Comparison of ENCODE assay signal across 6 cellular contexts in genomic region chr15:34193272-34193671, GRCh38. TPM values are rescaled to one million over a fixed set of nuclear protein-coding genes. Genes with fewer than 3 reads are reported as not detected.
DNase-seq lines count a peak whose midpoint lies in the region; ATAC-seq and TF ChIP-seq lines count a peak whose summit lies in the region.
"Not testable (repeated sequence)": the region's sequence is repeated elsewhere in the genome, so short reads cannot be mapped to it uniquely, and the experiment has no call there.

No MANE protein-coding gene starts in this region.

- WGBS in endodermal cell (ENCODE audit: insufficient coverage in 1 of 2, insufficient read length in 1 of 2), 2 experiments, result 72 to 76% methylated on average over 5 to 7 of the region's 7 CpGs

- not testable (repeated sequence) for H3K27me3 Mint-ChIP-seq in endodermal cell (ENCODE audit: insufficient read depth); neural progenitor cell (ENCODE audit: insufficient read depth, low read depth)

- DNase-seq in DND-41; HCT116 (ENCODE audit: low read depth, low spot score); OCI-LY7 (ENCODE audit: low spot score); brain microvascular endothelial cell; neural progenitor cell (ENCODE audit: low spot score): not testable (repeated sequence)
- DNase-seq in endodermal cell, result peak; percentile 68

- H3K9me3 ChIP-seq in DND-41 (ENCODE audit: insufficient read depth, low read length, severe bottlenecking); HCT116 (ENCODE audit: control insufficient read depth in 1 of 2, insufficient read depth in 1 of 2, low read depth in 1 of 2, low read length in 2 of 2); OCI-LY7 (ENCODE audit: low read length); endodermal cell (ENCODE audit: control insufficient read depth, low read length); neural progenitor cell (ENCODE audit: low read depth): not testable (repeated sequence)

- not testable (repeated sequence) for BruUV-seq in HCT116 (replicated peaks; lab: Mats Ljungman, UMichigan); OCI-LY7 (replicated peaks; lab: Mats Ljungman, UMichigan)

- not testable (repeated sequence) for TF ChIP-seq RAD21 in HCT116 (IDR thresholded peaks at IDR 0.05; ENCODE audit: low read depth)

- H3K79me2 ChIP-seq in DND-41 (ENCODE audit: insufficient read depth, low read length) (peaks cover 89% of the 10 kb centered on the region), HCT116 (ENCODE audit: insufficient read depth, low read length) (peaks cover 74% of the 10 kb centered on the region), OCI-LY7 (ENCODE audit: insufficient read depth, low read depth, low read length) (peaks cover 42% of the 10 kb centered on the region; the same call in 1 of the 2 replicates), neural progenitor cell (ENCODE audit: low read depth) (peaks cover 98% of the 10 kb centered on the region)

- not testable (repeated sequence) for H3K9me3 Mint-ChIP-seq in endodermal cell
- peaks cover 26% of the 10 kb centered on the region for H3K9me3 Mint-ChIP-seq in neural progenitor cell

- H3K36me3 Mint-ChIP-seq in endodermal cell (ENCODE audit: low read depth) (peaks cover 24% of the 10 kb centered on the region), neural progenitor cell (peaks cover 32% of the 10 kb centered on the region)

- in situ Hi-C loops in brain microvascular endothelial cell (cut with HindIII; ENCODE audit: low pct_ligation_motif_present, low sequenced_read_pairs), result not testable (repeated sequence)

- intact Hi-C loops in HCT116 (cut with micrococcal nuclease); OCI-LY7 (cut with micrococcal nuclease; ENCODE audit: unreplicated experiment): not testable (repeated sequence)

- not testable (repeated sequence) for ATAC-seq in DND-41 (ENCODE audit: insufficient read depth, low read depth)
- ATAC-seq in HCT116, result peak; percentile 57

- not testable (repeated sequence) for H3K27ac Mint-ChIP-seq in endodermal cell, neural progenitor cell

- not testable (repeated sequence) for H3K4me3 Mint-ChIP-seq in endodermal cell, neural progenitor cell

- not testable (repeated sequence) for H3K9me2 ChIP-seq in HCT116 (ENCODE audit: insufficient read depth); OCI-LY7 (ENCODE audit: insufficient read depth, low read length)

- H2AFZ ChIP-seq in DND-41 (ENCODE audit: low read depth, low read length); HCT116 (ENCODE audit: low read depth, low read length, poor library complexity, severe bottlenecking); OCI-LY7 (ENCODE audit: low read length); neural progenitor cell (replicated peaks): not testable (repeated sequence)

- TF ChIP-seq POLR2A in HCT116 (IDR thresholded peaks at IDR 0.05; ENCODE audit: borderline replicate concordance, extremely low read depth, insufficient read depth, insufficient read length), result not testable (repeated sequence)

- H3K9ac ChIP-seq in DND-41 (ENCODE audit: low read depth, low read length); HCT116 (ENCODE audit: low read length); endodermal cell (ENCODE audit: extremely low read depth, low read length, poor library complexity, severe bottlenecking); neural progenitor cell: not testable (repeated sequence)

- H3K4me1 ChIP-seq in DND-41 (ENCODE audit: insufficient read depth, low read length); HCT116 (ENCODE audit: control insufficient read depth in 1 of 2, insufficient read depth in 2 of 2, low read length in 2 of 2); OCI-LY7 (ENCODE audit: insufficient read depth, low read length, poor library complexity, severe bottlenecking); endodermal cell (ENCODE audit: control insufficient read depth, insufficient read depth, low read length); neural progenitor cell: not testable (repeated sequence)

- H3K27ac ChIP-seq in DND-41 (ENCODE audit: low read length); HCT116 (ENCODE audit: low read depth, low read length); OCI-LY7 (ENCODE audit: low read depth, low read length, poor library complexity, severe bottlenecking); brain microvascular endothelial cell; endodermal cell (ENCODE audit: low read depth, low read length); neural progenitor cell: not testable (repeated sequence)

- H3K4me1 Mint-ChIP-seq in endodermal cell, neural progenitor cell: not testable (repeated sequence)

- H3K36me3 ChIP-seq in DND-41 (ENCODE audit: insufficient read depth, low read length); HCT116 (ENCODE audit: control insufficient read depth in 1 of 2, insufficient read depth in 2 of 2, low read length in 2 of 2); brain microvascular endothelial cell (replicated peaks); neural progenitor cell: not testable (repeated sequence)
- peaks cover 29% of the 10 kb centered on the region; the same call in 1 of the 2 replicates for H3K36me3 ChIP-seq in OCI-LY7 (ENCODE audit: insufficient read depth, low read length)
- peaks cover 12% of the 10 kb centered on the region for H3K36me3 ChIP-seq in endodermal cell (ENCODE audit: control insufficient read depth, insufficient read depth, low read length)

- not testable (repeated sequence) for H3K4me2 ChIP-seq in DND-41 (ENCODE audit: insufficient read depth, low read length); HCT116 (ENCODE audit: low read length); OCI-LY7 (ENCODE audit: low read length); neural progenitor cell

- H3F3A ChIP-seq in neural progenitor cell (ENCODE audit: low read depth), result not testable (repeated sequence)

- H3K27me3 ChIP-seq in DND-41 (ENCODE audit: insufficient read depth, low read length, poor library complexity); HCT116 (ENCODE audit: insufficient read depth, low read length); brain microvascular endothelial cell (replicated peaks); endodermal cell (ENCODE audit: control insufficient read depth, insufficient read depth, low read length, poor library complexity, severe bottlenecking); neural progenitor cell: not testable (repeated sequence)

- not testable (repeated sequence) for H3K4me3 ChIP-seq in DND-41 (ENCODE audit: low read depth in 1 of 2, low read length in 2 of 2); HCT116 (replicated peaks in 1 of 2; ENCODE audit: low read depth in 1 of 2, low read length in 2 of 2); OCI-LY7 (ENCODE audit: low read depth, low read length, poor library complexity, severe bottlenecking); brain microvascular endothelial cell (ENCODE audit: low read depth, low read length); endodermal cell (ENCODE audit: low read length); neural progenitor cell

- TF ChIP-seq CTCF in DND-41 (IDR thresholded peaks at IDR 0.05; ENCODE audit: borderline replicate concordance, extremely low read depth, low read length, poor library complexity, severe bottlenecking) (peak; percentile 17), HCT116 (IDR thresholded peaks at IDR 0.05 in 2 of 3, conservative IDR thresholded peaks at IDR 0.05 in 1 of 3; ENCODE audit: borderline replicate concordance in 1 of 3, insufficient read depth in 1 of 3, low read depth in 2 of 3, low read length in 2 of 3) (peak in 2 of 3 experiments; percentile 28 to 33; a peak in 2 of 6 replicates), OCI-LY7 (conservative IDR thresholded peaks at IDR 0.05; ENCODE audit: low read length) (0 out of 2 replicates have a peak, but pooled peaks have one; percentile 24), brain microvascular endothelial cell (IDR thresholded peaks at IDR 0.05; ENCODE audit: low read depth, low read length, missing control alignments) (peak; percentile 19), endodermal cell (conservative IDR thresholded peaks at IDR 0.05) (peak; percentile 56), neural progenitor cell (IDR thresholded peaks at IDR 0.05) (peak; percentile 26)

- POLR2A ChIA-PET in HCT116 (lab: Charles Lee), result not testable (repeated sequence)
- POLR2A ChIA-PET in OCI-LY7 (lab: Charles Lee), result interaction anchor here (0.7 kb wide), 1 partner anchor 452 kb away, joined by 5 read pairs; no protein-coding TSS in a partner anchor

- not testable (repeated sequence) for H4K20me1 ChIP-seq in DND-41 (ENCODE audit: insufficient read depth, low read length); HCT116 (ENCODE audit: insufficient read depth); OCI-LY7 (ENCODE audit: insufficient read depth, low read length); neural progenitor cell (ENCODE audit: low read depth)

- CTCF ChIA-PET in HCT116 (lab: Charles Lee), result interaction anchor here (1.7 kb wide), 1 partner anchor 10 kb away, joined by 4 read pairs; no protein-coding TSS in a partner anchor
- CTCF ChIA-PET in OCI-LY7 (lab: Charles Lee; ENCODE audit: unreplicated experiment), result not testable (repeated sequence)

- RAD21 ChIA-PET in HCT116 (lab: Charles Lee; ENCODE audit: low non-redundant PET in 1 of 2, low total read pairs in 2 of 2, uncharacterized antibody in 2 of 2, unreplicated experiment in 2 of 2), result not testable (repeated sequence)

RNA-seq across cellular contexts. Expression of gene KATNBL1, which starts 16.6 kb away (rescaled TPM):
- total RNA-seq in HCT116 (2021; ENCODE audit: unreplicated experiment) (40.5 TPM), OCI-LY7 (2022) (64.6 and 77.2 TPM in 2 replicates), endodermal cell (10 to 100 TPM; 54.3 to 71.8 TPM), neural progenitor cell (ENCODE audit: low replicate concordance) (124 and 178 TPM in 2 replicates)
- 6.7 and 10.1 TPM in 2 replicates for polyA plus RNA-seq in HCT116 (2012)
- 44.8 and 47.5 TPM in 2 replicates for total RNA-seq in OCI-LY7 (2014; rRNA removed; shearing (Covaris generic))
- 74.8 TPM for polyA plus RNA-seq in endodermal cell (2013, experiment 1 of 2)
- 72.4 TPM for polyA plus RNA-seq in endodermal cell (2013, experiment 2 of 2)

RNA-seq across cellular contexts. Expression of gene EMC4, which starts 31.5 kb away (rescaled TPM):
- total RNA-seq in HCT116 (2021; ENCODE audit: unreplicated experiment) (101 TPM), OCI-LY7 (2022) (65.5 and 73.0 TPM in 2 replicates), endodermal cell (10 to 100 TPM; 90.3 to 94.5 TPM), neural progenitor cell (ENCODE audit: low replicate concordance) (139 and 173 TPM in 2 replicates)
- polyA plus RNA-seq in HCT116 (2012), result 104 and 110 TPM in 2 replicates
- total RNA-seq in OCI-LY7 (2014; rRNA removed; shearing (Covaris generic)), result 90.7 and 126 TPM in 2 replicates
- 86.7 TPM for polyA plus RNA-seq in endodermal cell (2013, experiment 1 of 2)
- polyA plus RNA-seq in endodermal cell (2013, experiment 2 of 2), result 84.8 TPM
